14 cellular contexts compared by ENCODE assay signal in the genomic region with DNA sequence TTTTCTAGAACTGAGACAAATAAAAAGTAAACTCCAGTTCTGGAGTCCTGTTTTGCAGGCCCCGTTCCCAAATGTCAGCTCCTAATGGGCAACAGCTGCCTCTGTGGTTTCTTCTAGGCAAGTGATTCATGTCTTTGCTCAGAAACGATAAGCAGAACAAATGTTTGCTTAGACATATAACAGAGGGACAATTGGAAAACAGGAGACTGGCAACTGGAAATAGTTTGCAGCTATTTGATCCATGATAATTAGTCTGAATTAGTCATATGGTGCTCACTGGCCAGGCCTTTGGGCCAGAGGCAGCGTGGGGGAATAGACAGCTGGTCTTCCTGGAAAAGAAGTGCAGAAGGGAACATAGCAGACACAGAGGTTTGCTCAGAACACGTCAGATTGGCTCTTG. TPM values are rescaled to one million over a fixed set of nuclear protein-coding genes. Genes with fewer than 3 reads are reported as not detected.
DNase-seq lines count a peak whose midpoint lies in the region; ATAC-seq and TF ChIP-seq lines count a peak whose summit lies in the region.
"Had no signal": no experiment of that assay in that cellular context is flagged by ENCODE, and none has a peak within 500 bp of the region (broad histone marks: within the 10 kb centered on the region; RNA-seq: fewer than 3 reads in every experiment).

No MANE protein-coding gene starts in this region.

- intact Hi-C loops in ovary (cut with DNase I), result no loop called here
- intact Hi-C loops in activated CD4-positive, alpha-beta T cell treated with anti-CD3 and anti-CD28 coated beads for 36 hours (cut with DNase I, micrococcal nuclease), result no loop called here

- H3K4me1 Mint-ChIP-seq in activated CD4-positive, alpha-beta T cell treated with anti-CD3 and anti-CD28 coated beads for 36 hours, result no peaks in the 10 kb centered on the region
- H3K4me1 Mint-ChIP-seq: endodermal cell had no signal

- H3K79me2 ChIP-seq in fibroblast of lung (ENCODE audit: control insufficient read depth, insufficient read depth, low read length), result no peaks in the 10 kb centered on the region

- no peak for TF ChIP-seq POLR2A in ovary (IDR thresholded peaks at IDR 0.05)

- no peaks in the 10 kb centered on the region for H4K20me1 ChIP-seq in fibroblast of lung (ENCODE audit: control insufficient read depth, extremely low read depth, insufficient read depth, low read length)

- H3K9ac ChIP-seq in fibroblast of lung (ENCODE audit: insufficient read depth, low read length), result no peak overlapping the region

- no peak for TF ChIP-seq EP300 in ovary (IDR thresholded peaks at IDR 0.05)

- no peaks in the 10 kb centered on the region for H3K36me3 Mint-ChIP-seq in activated CD4-positive, alpha-beta T cell treated with anti-CD3 and anti-CD28 coated beads for 36 hours (ENCODE audit: low read depth)

- H3K27ac ChIP-seq in fibroblast of lung (ENCODE audit: insufficient read depth, low read length) (peak overlapping the region; percentile 46), ovary (peak overlapping the region in 1 of 2 donors; percentile 61)
- H3K27ac ChIP-seq: lower lobe of right lung had no signal

- WGBS in ovary, 3 donors, result 7 to 12% (median 10%) methylated on average over 4 of the region's 4 CpGs

- H3K27ac Mint-ChIP-seq in activated CD4-positive, alpha-beta T cell treated with anti-CD3 and anti-CD28 coated beads for 36 hours, result no peak overlapping the region
- H3K27ac Mint-ChIP-seq: activated T-helper 2 cell treated with anti-CD3 and anti-CD28 coated beads, Interferon-gamma antibody, Interleukin-2, Interleukin-4, amounts not matched to agents 10 μg/mL and 5 μg/mL and 100 μg/mL, durations not matched to agents 14 hours and 24 hours and 36 hours; endodermal cell; T-helper 2 cell treated with Interferon-gamma antibody and Interleukin-4, amounts not matched to agents 5 μg/mL and 100 μg/mL, for 36 hours had no signal

- H3K27me3 ChIP-seq in fibroblast of lung (ENCODE audit: control insufficient read depth, insufficient read depth, low read length) (no peaks in the 10 kb centered on the region), ovary (no peaks in the 10 kb centered on the region)

- peak overlapping the region; percentile 52 for H3K4me2 ChIP-seq in fibroblast of lung (ENCODE audit: extremely low read depth, insufficient read depth, low read length)

- no peak for ATAC-seq in activated CD4-positive, alpha-beta T cell treated with anti-CD3 and anti-CD28 coated beads for 36 hours

- no peaks in the 10 kb centered on the region for H3K9me3 Mint-ChIP-seq in activated CD4-positive, alpha-beta T cell treated with anti-CD3 and anti-CD28 coated beads for 36 hours (ENCODE audit: low read depth)
- H3K9me3 Mint-ChIP-seq: activated T-helper 2 cell treated with anti-CD3 and anti-CD28 coated beads, Interferon-gamma antibody, Interleukin-2, Interleukin-4, amounts not matched to agents 10 μg/mL and 5 μg/mL and 100 μg/mL, durations not matched to agents 14 hours and 24 hours and 36 hours; endodermal cell; T-helper 2 cell treated with Interferon-gamma antibody and Interleukin-4, amounts not matched to agents 5 μg/mL and 100 μg/mL, for 36 hours had no signal

- H3K4me1 ChIP-seq in fibroblast of lung (ENCODE audit: control insufficient read depth, extremely low read depth, insufficient read depth, low read length) (peaks cover 5% of the 10 kb centered on the region), ovary (ENCODE audit: insufficient read depth) (peaks cover 4% of the 10 kb centered on the region)
- H3K4me1 ChIP-seq: lower lobe of right lung had no signal

- H3K36me3 ChIP-seq in fibroblast of lung (ENCODE audit: control insufficient read depth, insufficient read depth, low read length), result no peaks in the 10 kb centered on the region
- no peaks in the 10 kb centered on the region for H3K36me3 ChIP-seq in ovary
- H3K36me3 ChIP-seq: lower lobe of right lung had no signal

- TF ChIP-seq CTCF in fibroblast of lung (conservative IDR thresholded peaks at IDR 0.05 in 1 of 2, IDR thresholded peaks at IDR 0.05 in 1 of 2; ENCODE audit: low read depth in 1 of 2, low read length in 2 of 2) (no peak), ovary (IDR thresholded peaks at IDR 0.05) (no peak)

- no peak overlapping the region for H3K4me3 Mint-ChIP-seq in activated CD4-positive, alpha-beta T cell treated with anti-CD3 and anti-CD28 coated beads for 36 hours
- H3K4me3 Mint-ChIP-seq: endodermal cell; T-helper 2 cell treated with Interferon-gamma antibody and Interleukin-4, amounts not matched to agents 5 μg/mL and 100 μg/mL, for 36 hours had no signal

- H3K9me3 ChIP-seq in fibroblast of lung (ENCODE audit: control insufficient read depth, insufficient read depth, low read depth, low read length) (no peaks in the 10 kb centered on the region), ovary (no peaks in the 10 kb centered on the region)
- H3K9me3 ChIP-seq: lower lobe of right lung had no signal

- H2AFZ ChIP-seq in fibroblast of lung (ENCODE audit: low read length), result no peak overlapping the region

- POLR2A ChIA-PET in activated CD4-positive, alpha-beta T cell treated with anti-CD3 and anti-CD28 coated beads for 36 hours (lab: Charles Lee), result no interaction called here

- CTCF ChIA-PET in activated CD4-positive, alpha-beta T cell treated with anti-CD3 and anti-CD28 coated beads for 36 hours (lab: Charles Lee), result no interaction called here

- peaks cover 14% of the 10 kb centered on the region for H3K27me3 Mint-ChIP-seq in activated CD4-positive, alpha-beta T cell treated with anti-CD3 and anti-CD28 coated beads for 36 hours

- H3K4me3 ChIP-seq in fibroblast of lung (replicated peaks in 1 of 4; ENCODE audit: control extremely low read depth in 1 of 4, insufficient read depth in 1 of 4, low read depth in 3 of 4, low read length in 4 of 4), result no peak overlapping the region
- no peak overlapping the region for H3K4me3 ChIP-seq in ovary
- H3K4me3 ChIP-seq: lower lobe of right lung had no signal

- DNase-seq in COLO829 (ENCODE audit: low spot score), result peak; percentile 22
- peak; percentile 2 for DNase-seq in RKO (ENCODE audit: low spot score)
- DNase-seq in fibroblast of lung (ENCODE audit: low read depth in 2 of 2), result peak; percentile 97 to 98
- peak; percentile 45 to 76 (median 69) for DNase-seq in ovary
- no peak for DNase-seq in activated CD4-positive, alpha-beta T cell treated with anti-CD3 and anti-CD28 coated beads for 36 hours
- no peak for DNase-seq in NCI-H1694 treated with DMSO at 0.1 percent for 48 hours (lab: John Stamatoyannopoulos, UW)
- DNase-seq in GF-D8 (lab: John Stamatoyannopoulos, UW), result no peak
- no peak for DNase-seq in NCI-H1092 treated with DMSO at 0.1 percent for 48 hours (lab: John Stamatoyannopoulos, UW)
- DNase-seq: endodermal cell; lower lobe of right lung; NCI-H1694; stimulated activated CD4-positive, alpha-beta T cell treated with anti-CD3 and anti-CD28 coated beads, Interleukin-4, amount 100 ng/mL, for 24 hours had no signal

RNA-seq across cellular contexts. Expression of a gene that starts 29.2 kb away (rescaled TPM):
- 10.3 and 17.3 TPM in 2 replicates for total RNA-seq in fibroblast of lung
- 7.0 and 11.3 TPM in 2 replicates for polyA plus RNA-seq in fibroblast of lung
- 15.1 and 18.0 TPM in 2 replicates for polyA plus RNA-seq in fibroblast of lung (2012)
- polyA minus RNA-seq in fibroblast of lung (ENCODE audit: low replicate concordance), result 41.0 and 47.3 TPM in 2 replicates
- 100 to 1,000 TPM in 1 of 7 donors, 10 to 100 TPM in 6; 24.8 to 107 (median 76.2) TPM for total RNA-seq in ovary
- 10 to 100 TPM; 23.3 to 28.0 TPM for polyA plus RNA-seq in ovary
- total RNA-seq in activated CD4-positive, alpha-beta T cell treated with anti-CD3 and anti-CD28 coated beads for 36 hours, result 1 to 10 TPM in 1 of 2 experiments, under 1 TPM in 1; 0.85 to 1.6 TPM

Comparison
In these comparisons a context has a peak if more than half of its experiments do, and no peak if none do; other contexts are left out.
1. DNase-seq: peak in COLO829 (single experiment), RKO (single experiment), fibroblast of lung (2 of 2) and ovary (5 of 5); none in activated CD4-positive, alpha-beta T cell treated with anti-CD3 and anti-CD28 coated beads for 36 hours (single experiment), NCI-H1694 treated with DMSO at 0.1 percent for 48 hours (single experiment), GF-D8 (single experiment) and NCI-H1092 treated with DMSO at 0.1 percent for 48 hours (single experiment).